Comparison of ENCODE assay signal across 8 cellular contexts in genomic region chr12:65123435-65124063, GRCh38. TPM values are rescaled to one million over a fixed set of nuclear protein-coding genes. Genes with fewer than 3 reads are reported as not detected.
DNase-seq lines count a peak whose midpoint lies in the region; ATAC-seq, FAIRE-seq and TF ChIP-seq lines count a peak whose summit lies in the region.

No MANE protein-coding gene starts in this region.

- peak; percentile 38 for DNase-seq in GM03348 (ENCODE audit: low spot score)
- peak; percentile 36 for DNase-seq in NCI-H2029 treated with DMSO at 0.1 percent for 48 hours (lab: John Stamatoyannopoulos, UW)
- no peak for DNase-seq in kidney epithelial cell (ENCODE audit: low read depth)
- no peak for DNase-seq in DMS79 treated with DMSO at 0.1 percent for 48 hours (lab: John Stamatoyannopoulos, UW)

- peak; percentile 66 for TF ChIP-seq CTCF in WI38 (IDR thresholded peaks at IDR 0.05; ENCODE audit: low read depth, low read length)
- TF ChIP-seq CTCF in kidney epithelial cell (IDR thresholded peaks at IDR 0.05; ENCODE audit: insufficient read depth, low read length, poor library complexity, severe bottlenecking): peak; percentile 76

- H3K36me3 ChIP-seq in kidney epithelial cell (ENCODE audit: control insufficient read depth, insufficient read depth, low read length): no peaks in the 10 kb centered on the region

- FAIRE-seq in A204.1 (lab: Jason Lieb, UNC): peak; percentile 93

- ATAC-seq in GM21717 (IDR thresholded peaks at IDR 0.05; ENCODE audit: unreplicated experiment): no peak
- no peak for ATAC-seq in GM19455 (IDR thresholded peaks at IDR 0.05; ENCODE audit: unreplicated experiment)

- no peak overlapping the region for H3K4me3 ChIP-seq in WI38 (ENCODE audit: low read depth, low read length)
- no peak overlapping the region for H3K4me3 ChIP-seq in kidney epithelial cell (ENCODE audit: low read depth, low read length)

- peaks cover 31% of the 10 kb centered on the region for H3K27me3 ChIP-seq in kidney epithelial cell (ENCODE audit: control insufficient read depth, insufficient read depth, low read length)

RNA-seq across cellular contexts. Expression of gene WIF1, which starts 2.4 kb away (rescaled TPM):
- not detected in 2 replicates for total RNA-seq in kidney epithelial cell

RNA-seq across cellular contexts. Expression of gene LEMD3, which starts 45.8 kb away (rescaled TPM):
- 25.5 and 26.4 TPM in 2 replicates for total RNA-seq in kidney epithelial cell

Comparison
In these comparisons a context has a peak if more than half of its experiments do, and no peak if none do; other contexts are left out.
1. DNase-seq: peak in GM03348 (single experiment) and NCI-H2029 treated with DMSO at 0.1 percent for 48 hours (single experiment); none in kidney epithelial cell (single experiment) and DMS79 treated with DMSO at 0.1 percent for 48 hours (single experiment).